19 cellular contexts compared by ENCODE assay signal in genomic region chr22:25718109-25718830, GRCh38. TPM values are rescaled to one million over a fixed set of nuclear protein-coding genes. Genes with fewer than 3 reads are reported as not detected.
"Had no signal": no experiment of that assay in that cellular context is flagged by ENCODE, and none has a peak within 500 bp of the region (broad histone marks: within the 10 kb centered on the region; RNA-seq: fewer than 3 reads in every experiment).

No MANE protein-coding gene starts in this region.

- ATAC-seq: naive thymus-derived CD8-positive, alpha-beta T cell had no signal

- H3K27me3 ChIP-seq: ovary, sigmoid colon, transverse colon had no signal

- H3K9me3 Mint-ChIP-seq: activated T-helper 1 cell treated with anti-CD3 and anti-CD28 coated beads, Interleukin-12 subunit alpha, Interleukin-12 subunit beta, Interleukin-2, Interleukin-4 antibody, amounts not matched to agents 30 ng/mL and 10 ng/mL and 1 ng/mL, durations not matched to agents 14 hours and 24 hours and 36 hours; naive thymus-derived CD8-positive, alpha-beta T cell had no signal

- H3K27ac Mint-ChIP-seq: activated naive CD8-positive, alpha-beta T cell; naive thymus-derived CD8-positive, alpha-beta T cell had no signal

- H3K36me3 ChIP-seq: ovary, transverse colon had no signal

- H3K36me3 Mint-ChIP-seq: activated naive CD8-positive, alpha-beta T cell had no signal

- H3K4me1 ChIP-seq: sigmoid colon, transverse colon had no signal

- H3K4me3 Mint-ChIP-seq: activated naive CD8-positive, alpha-beta T cell; activated T-helper 1 cell treated with anti-CD3 and anti-CD28 coated beads, Interleukin-12 subunit alpha, Interleukin-12 subunit beta, Interleukin-2, Interleukin-4 antibody, amounts not matched to agents 30 ng/mL and 10 ng/mL and 1 ng/mL, durations not matched to agents 14 hours and 24 hours and 36 hours; naive thymus-derived CD8-positive, alpha-beta T cell had no signal

- H3K27me3 Mint-ChIP-seq: activated naive CD8-positive, alpha-beta T cell; naive thymus-derived CD8-positive, alpha-beta T cell had no signal

- H3K4me3 ChIP-seq: ovary, sigmoid colon, transverse colon had no signal

- DNase-seq: activated CD4-positive, CD25-positive, alpha-beta regulatory T cell; foreskin melanocyte; kidney glomerular epithelial cell; mesenchymal stem cell; naive thymus-derived CD8-positive, alpha-beta T cell; ovary; sigmoid colon; stimulated activated CD4-positive, alpha-beta T cell treated with anti-CD3 and anti-CD28 coated beads, Interleukin-12 subunit alpha, Interleukin-12 subunit beta, amount 100 ng/mL, for 4 hours; stimulated activated CD4-positive, alpha-beta T cell treated with anti-CD3 and anti-CD28 coated beads, Interleukin-1b, Interleukin-23, amount 100 ng/mL, for 48 hours; stimulated activated CD8-positive, alpha-beta memory T cell treated with anti-CD3 and anti-CD28 coated beads, Interleukin-4, amount 100 ng/mL, for 48 hours; stimulated activated naive CD4-positive, alpha-beta T cell treated with Interleukin-2 at 50 U/mL for 16 hours; SW 1271; T-helper 9 cell; transverse colon had no signal

- H3K4me1 Mint-ChIP-seq: naive thymus-derived CD8-positive, alpha-beta T cell had no signal

- H3K27ac ChIP-seq: ovary, sigmoid colon, transverse colon had no signal

- H3K9me3 ChIP-seq: ovary, sigmoid colon, transverse colon had no signal

RNA-seq across cellular contexts. Expression of gene MYO18B, which starts 23.7 kb away (rescaled TPM):
- total RNA-seq: epithelial cell of proximal tubule, pulmonary artery endothelial cell had no signal
- polyA plus RNA-seq: fibroblast of lung had no signal
